In the genomic region with DNA sequence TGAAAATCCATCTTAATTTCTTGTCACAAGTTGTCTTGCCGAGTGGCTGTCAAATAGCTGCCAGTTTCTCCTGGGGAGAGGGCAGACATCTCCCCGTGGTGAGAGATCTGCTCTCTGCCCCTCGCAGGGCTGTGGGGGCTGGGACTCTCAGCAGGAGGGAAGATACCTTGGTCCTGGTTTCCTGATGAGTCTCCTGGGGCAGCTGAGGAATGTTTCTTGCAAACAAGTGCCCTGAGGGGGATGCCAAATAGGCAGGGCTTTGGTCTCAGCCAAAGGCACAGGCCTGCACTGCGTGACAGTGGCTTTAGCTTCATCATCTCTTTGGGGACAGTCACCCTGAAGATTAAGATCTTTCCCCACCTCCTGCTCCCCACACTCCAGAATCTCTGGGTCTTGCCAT, we compare ENCODE assay signal across 19 cellular contexts. TPM values are rescaled to one million over a fixed set of nuclear protein-coding genes. Genes with fewer than 3 reads are reported as not detected.
DNase-seq lines count a peak whose midpoint lies in the region; ATAC-seq and TF ChIP-seq lines count a peak whose summit lies in the region.
"Had no signal": no experiment of that assay in that cellular context is flagged by ENCODE, and none has a peak within 500 bp of the region (broad histone marks: within the 10 kb centered on the region; RNA-seq: fewer than 3 reads in every experiment).

No MANE protein-coding gene starts in this region.

- H3K36me3 ChIP-seq in SK-N-MC (ENCODE audit: insufficient read depth, low read length): no peaks in the 10 kb centered on the region
- H3K36me3 ChIP-seq in aorta (ENCODE audit: control insufficient read depth in 1 of 2, insufficient read depth in 2 of 2, low read length in 1 of 2): no peaks in the 10 kb centered on the region
- H3K36me3 ChIP-seq in colonic mucosa: no peaks in the 10 kb centered on the region
- H3K36me3 ChIP-seq: SJSA1 had no signal

- ATAC-seq in GM18502 (IDR thresholded peaks at IDR 0.05; ENCODE audit: poor library complexity, unreplicated experiment) (no peak), aorta (ENCODE audit: low FRiP score) (no peak)

- H3K9ac ChIP-seq in SK-N-MC (ENCODE audit: insufficient read length) (no peak overlapping the region), colonic mucosa (ENCODE audit: low read depth in 2 of 2, low read length in 2 of 2) (no peak overlapping the region)
- H3K9ac ChIP-seq: KMS-11 had no signal

- no peaks in the 10 kb centered on the region for H3K4me1 ChIP-seq in aorta (ENCODE audit: control insufficient read depth in 1 of 2, insufficient read depth in 2 of 2, low read length in 2 of 2)
- H3K4me1 ChIP-seq in colonic mucosa: no peaks in the 10 kb centered on the region

- intact Hi-C loops in posterior vena cava (cut with DNase I): no loop called here
- intact Hi-C loops in aorta (cut with DNase I): no loop called here
- intact Hi-C loops in colonic mucosa (cut with DNase I): no loop called here

- peak overlapping the region; percentile 56 for H3K4me3 ChIP-seq in SK-N-MC
- no peak overlapping the region for H3K4me3 ChIP-seq in aorta (ENCODE audit: low read length in 2 of 2)
- no peak overlapping the region for H3K4me3 ChIP-seq in colonic mucosa
- H3K4me3 ChIP-seq: SJSA1 had no signal

- TF ChIP-seq CTCF in colonic mucosa (IDR thresholded peaks at IDR 0.05): no peak

- WGBS in aorta, 2 donors: 43 to 47% methylated on average over 4 of the region's 4 CpGs

- H3K27ac ChIP-seq in SK-N-MC (peak overlapping the region; percentile 74; the same call in 1 of the 2 replicates), aorta (ENCODE audit: low read depth in 1 of 2, low read length in 2 of 2) (no peak overlapping the region), colonic mucosa (no peak overlapping the region)
- H3K27ac ChIP-seq: KMS-11, SJSA1 had no signal

- H3K9me3 ChIP-seq in SK-N-MC (ENCODE audit: low read depth, low read length) (no peaks in the 10 kb centered on the region), aorta (ENCODE audit: control insufficient read depth, low read length) (no peaks in the 10 kb centered on the region), colonic mucosa (no peaks in the 10 kb centered on the region)
- H3K9me3 ChIP-seq: SJSA1 had no signal

- DNase-seq in ELF-1 (ENCODE audit: low read depth, low spot score) (peak; percentile 78), SK-N-MC (ENCODE audit: low read depth, low spot score) (peak; percentile 16), islet precursor cell (peak; percentile 87), posterior vena cava (ENCODE audit: low spot score) (peak; percentile 29), CD1c-positive myeloid dendritic cell (ENCODE audit: extremely low spot score) (no peak), aorta (no peak), colonic mucosa (no peak)
- DNase-seq: Calu3; CD4-positive, alpha-beta memory T cell; EL; HFFc6; NCI-H187 treated with DMSO at 0.1 percent for 48 hours; NCI-H526 had no signal

- H3K27me3 ChIP-seq in aorta (ENCODE audit: control insufficient read depth in 1 of 2, insufficient read depth in 2 of 2, low read length in 1 of 2) (no peaks in the 10 kb centered on the region), colonic mucosa (no peaks in the 10 kb centered on the region)

RNA-seq across cellular contexts. Expression of gene SYT6, which starts 40.9 kb away (rescaled TPM):
- total RNA-seq in posterior vena cava (under 1 TPM in 1 of 2 donors, not detected in 1; 0.10 TPM), aorta (under 1 TPM in 1 of 2 donors, not detected in 1; 0.12 TPM), colonic mucosa (under 1 TPM; 0.22 to 0.35 TPM)
- not detected for polyA plus RNA-seq in aorta
- total RNA-seq: Calu3; CD4-positive, alpha-beta memory T cell; H4; HFFc6; HT-29; SJSA1 had no signal
- polyA plus RNA-seq: AG04450; CD4-positive, alpha-beta memory T cell had no signal

Comparison
In these comparisons a context has a peak if more than half of its experiments do, and no peak if none do; other contexts are left out.
1. DNase-seq: peak in ELF-1 (single experiment), SK-N-MC (single experiment), islet precursor cell (single experiment) and posterior vena cava (single experiment); none in CD1c-positive myeloid dendritic cell (single experiment), aorta (0 of 2) and colonic mucosa (single experiment).